ENCODE assay signal across 8 cellular contexts in the genomic region with DNA sequence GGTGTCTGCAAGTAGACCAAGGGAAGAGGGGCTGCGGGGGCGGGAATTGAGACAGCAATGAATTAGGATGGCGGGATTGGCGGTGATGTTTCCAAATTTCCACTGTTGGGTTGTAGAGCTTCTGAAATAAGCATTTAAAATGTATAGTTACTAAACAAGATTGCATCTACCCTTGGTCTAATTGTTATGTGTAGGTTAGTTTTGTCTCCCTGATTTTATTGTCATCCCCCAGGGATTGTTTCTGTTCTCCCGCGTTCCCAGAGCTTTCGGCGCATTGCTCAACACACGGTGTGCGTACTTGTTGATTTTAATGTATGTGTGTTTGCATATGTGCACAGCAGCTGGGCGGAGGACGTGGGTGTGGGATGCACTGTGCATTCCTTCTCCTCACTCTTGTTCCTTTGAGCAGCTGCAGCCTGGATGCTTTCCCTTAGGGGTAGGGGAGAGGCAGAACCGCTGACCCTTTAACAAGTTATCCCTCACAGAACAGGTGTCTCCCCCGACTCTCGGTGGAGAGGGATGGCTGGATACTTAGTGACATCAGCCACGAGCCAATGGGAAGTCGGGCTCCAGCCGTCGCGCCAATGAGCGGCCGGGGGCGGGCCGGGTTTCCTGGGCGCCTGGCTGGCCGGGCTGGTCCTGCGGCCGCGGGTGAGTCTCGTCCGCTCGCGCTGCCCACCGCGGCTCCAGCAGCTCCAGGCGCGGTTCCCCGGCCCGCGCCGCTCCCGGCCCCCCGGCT. TPM values are rescaled to one million over a fixed set of nuclear protein-coding genes. Genes with fewer than 3 reads are reported as not detected.
DNase-seq lines count a peak whose midpoint lies in the region; ATAC-seq and TF ChIP-seq lines count a peak whose summit lies in the region.

A gene with protein sequence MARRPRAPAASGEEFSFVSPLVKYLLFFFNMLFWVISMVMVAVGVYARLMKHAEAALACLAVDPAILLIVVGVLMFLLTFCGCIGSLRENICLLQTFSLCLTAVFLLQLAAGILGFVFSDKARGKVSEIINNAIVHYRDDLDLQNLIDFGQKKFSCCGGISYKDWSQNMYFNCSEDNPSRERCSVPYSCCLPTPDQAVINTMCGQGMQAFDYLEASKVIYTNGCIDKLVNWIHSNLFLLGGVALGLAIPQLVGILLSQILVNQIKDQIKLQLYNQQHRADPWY (plus strand): TSS at position 613 of the 739 bp plus-strand sequence. CDS start 274 bp downstream, outside the sequence.

- H3K4me3 ChIP-seq in AG04449 (ENCODE audit: low read depth, low read length) (peak within 1 kb of the TSS; percentile 46), dorsolateral prefrontal cortex (peak within 1 kb of the TSS; percentile 46 to 91 (median 68)), lower leg skin (ENCODE audit: low read depth, poor library complexity, severe bottlenecking) (peak within 1 kb of the TSS; percentile 15)

- DNase-seq in AG04449 (ENCODE audit: low read depth, low spot score) (no peak), NCI-H226 (peak; percentile 78), dorsolateral prefrontal cortex (peak; percentile 69 to 92 (median 86)), lower leg skin (ENCODE audit: low spot score in 2 of 2) (peak; percentile 58 to 95)
- peak; percentile 26 to 55 for DNase-seq in activated CD4-positive, alpha-beta T cell treated with anti-CD3 and anti-CD28 coated beads, Interleukin-2, amount 50 U/mL, for 24 hours (ENCODE audit: low read depth in 1 of 2, low spot score in 1 of 2)
- peak; percentile 67 for DNase-seq in stimulated activated CD4-positive, alpha-beta T cell treated with anti-CD3 and anti-CD28 coated beads, Interleukin-4, amount 100 ng/mL, for 24 hours

- CTCF ChIA-PET in AG04449 (lab: Yijun Ruan, JAX): interaction anchor here (0.8 to 3.0 kb wide), 3 partner anchors 19 to 797 kb away, joined by 3 to 15 read pairs (median 6); no protein-coding TSS in a partner anchor

- no peaks in the 10 kb centered on the region for H3K27me3 ChIP-seq in dorsolateral prefrontal cortex

- no peak within 1 kb of the TSS for H3K27ac ChIP-seq in dorsolateral prefrontal cortex

- WGBS in lower leg skin, 2 donors: 5% methylated on average over 15 to 20 of the region's 43 CpGs

- intact Hi-C loops in dorsolateral prefrontal cortex (cut with DNase I): no loop called here
- intact Hi-C loops in lower leg skin (cut with DNase I; ENCODE audit: low total_unique reads): no loop called here

- TF ChIP-seq POLR2A in lower leg skin (IDR thresholded peaks at IDR 0.05): no peak

- POLR2A ChIA-PET in AG04449 (lab: Yijun Ruan, JAX): no interaction called here

- ATAC-seq in GM18868 (IDR thresholded peaks at IDR 0.05; ENCODE audit: unreplicated experiment) (peak; percentile 71), HG03097 (IDR thresholded peaks at IDR 0.05; ENCODE audit: low FRiP score, unreplicated experiment) (peak; percentile 70)

- TF ChIP-seq CTCF in AG04449 (IDR thresholded peaks at IDR 0.05; ENCODE audit: insufficient read depth, low read length, missing control alignments) (no peak), dorsolateral prefrontal cortex (IDR thresholded peaks at IDR 0.05 in 54 of 56, conservative IDR thresholded peaks at IDR 0.05 in 2 of 56; ENCODE audit: low read depth in 1 of 56, partially characterized antibody in 56 of 56) (no peak), lower leg skin (IDR thresholded peaks at IDR 0.05) (no peak)

RNA-seq across cellular contexts. Expression of the gene that starts here (rescaled TPM):
- total RNA-seq in dorsolateral prefrontal cortex (10 to 100 TPM; 16.4 to 44.4 (median 27.1) TPM), lower leg skin (10 to 100 TPM in 2 of 4 donors, 1 to 10 TPM in 2; 7.4 to 13.4 (median 9.9) TPM)

Comparison
In these comparisons a context has a peak if more than half of its experiments do, and no peak if none do; other contexts are left out.
1. H3K4me3 ChIP-seq: peak in every context shown above with its lines; median percentile 68 in dorsolateral prefrontal cortex; 46 in AG04449; 15 in lower leg skin.